1 cellular context compared by ENCODE assay signal in genomic region chr15:68230157-68231100, GRCh38.
A peak's percentile ranks its signal among the peaks of the same experiment; 100 is the strongest.
TF ChIP-seq lines count a peak whose summit lies in the region.

No MANE protein-coding gene starts in this region.

TF ChIP-seq in GM12878, 131 proteins besides CTCF, POLR2A, EP300 and RAD21 (continued from another document and continues in another):
- TF ChIP-seq PBX3 (IDR thresholded peaks at IDR 0.05; ENCODE audit: insufficient replicate concordance, low read depth, low read length) = no peak
- no peak for TF ChIP-seq RBBP5 (conservative IDR thresholded peaks at IDR 0.05)
- no peak for TF ChIP-seq RFX5 (IDR thresholded peaks at IDR 0.05; ENCODE audit: low read depth, low read length)
- TF ChIP-seq BCL11A (IDR thresholded peaks at IDR 0.05; ENCODE audit: low read depth, low read length) = no peak
- TF ChIP-seq ZSCAN29 (IDR thresholded peaks at IDR 0.05) = no peak
- no peak for TF ChIP-seq SUZ12 (IDR thresholded peaks at IDR 0.05; ENCODE audit: unreplicated experiment)
- no peak for TF ChIP-seq CREM (IDR thresholded peaks at IDR 0.05; ENCODE audit: low read depth)
- no peak for TF ChIP-seq E2F8 (IDR thresholded peaks at IDR 0.05; ENCODE audit: low read depth, partially characterized antibody)
- TF ChIP-seq MYB (IDR thresholded peaks at IDR 0.05; ENCODE audit: borderline replicate concordance, low read depth, low read length) = no peak
- TF ChIP-seq FOXK2 (IDR thresholded peaks at IDR 0.05) = no peak
- no peak for TF ChIP-seq RELA (IDR thresholded peaks at IDR 0.05; ENCODE audit: borderline replicate concordance, partially characterized antibody)
- TF ChIP-seq HDAC2 (IDR thresholded peaks at IDR 0.05) = no peak
- no peak for TF ChIP-seq CHD2 (IDR thresholded peaks at IDR 0.05; ENCODE audit: borderline replicate concordance, low read depth, low read length)
- no peak for TF ChIP-seq ETV6 (conservative IDR thresholded peaks at IDR 0.05 in 1 of 2, IDR thresholded peaks at IDR 0.05 in 1 of 2; ENCODE audit: borderline replicate concordance in 1 of 2, low read depth in 1 of 2)
- TF ChIP-seq CBX5 (IDR thresholded peaks at IDR 0.05; ENCODE audit: low read depth) = no peak
- TF ChIP-seq IRF3 (IDR thresholded peaks at IDR 0.05) = no peak
- no peak for TF ChIP-seq ZNF24 (IDR thresholded peaks at IDR 0.05)
- peak; percentile 32; the same call in 1 of the 2 replicates for TF ChIP-seq MTA2 (IDR thresholded peaks at IDR 0.05; ENCODE audit: low read depth)
- peak; percentile 37; the same call in 1 of the 2 replicates for TF ChIP-seq MTA3 (IDR thresholded peaks at IDR 0.05; ENCODE audit: borderline replicate concordance, low read length)
- TF ChIP-seq IKZF1 (conservative IDR thresholded peaks at IDR 0.05) = no peak
- TF ChIP-seq NKRF (conservative IDR thresholded peaks at IDR 0.05) = 0 out of 2 replicates have a peak, but pooled peaks have one; percentile 41
- peak; percentile 58; the same call in 1 of the 2 replicates for TF ChIP-seq NBN (IDR thresholded peaks at IDR 0.05)
- no peak for TF ChIP-seq ATF3 (IDR thresholded peaks at IDR 0.05; ENCODE audit: borderline replicate concordance, extremely low read depth, low read depth, low read length)
- no peak for TF ChIP-seq POLR2AphosphoS5 (IDR thresholded peaks at IDR 0.05; ENCODE audit: low read length)
- no peak for TF ChIP-seq SMARCA5 (IDR thresholded peaks at IDR 0.05)
- TF ChIP-seq WRNIP1 (IDR thresholded peaks at IDR 0.05; ENCODE audit: borderline replicate concordance, low read depth, low read length) = no peak; the same call in 1 of the 2 replicates
- no peak for TF ChIP-seq PAX5 (IDR thresholded peaks at IDR 0.05; ENCODE audit: borderline replicate concordance, low read depth, low read length)
- no peak for TF ChIP-seq MLLT1 (IDR thresholded peaks at IDR 0.05)
- no peak for TF ChIP-seq SMC3 (IDR thresholded peaks at IDR 0.05; ENCODE audit: borderline replicate concordance, low read length)
- TF ChIP-seq ASH2L (IDR thresholded peaks at IDR 0.05; ENCODE audit: borderline replicate concordance, low read depth) = no peak
- TF ChIP-seq USF1 (IDR thresholded peaks at IDR 0.05; ENCODE audit: borderline replicate concordance, extremely low read length, insufficient read depth, low read depth, low read length) = no peak
- TF ChIP-seq STAT1 (conservative IDR thresholded peaks at IDR 0.05) = no peak
- no peak for TF ChIP-seq NFIC (IDR thresholded peaks at IDR 0.05; ENCODE audit: low read depth, low read length)
- peak; percentile 35; the same call in 1 of the 2 replicates for TF ChIP-seq DPF2 (IDR thresholded peaks at IDR 0.05)
- no peak for TF ChIP-seq REST (IDR thresholded peaks at IDR 0.05; ENCODE audit: low read depth, low read length)
- TF ChIP-seq NR2F1 (conservative IDR thresholded peaks at IDR 0.05) = peak; percentile 19; the same call in 1 of the 2 replicates
- no peak for TF ChIP-seq TCF7 (IDR thresholded peaks at IDR 0.05; ENCODE audit: borderline replicate concordance)
- no peak for TF ChIP-seq YY1 (IDR thresholded peaks at IDR 0.05; ENCODE audit: low read depth, low read length)
- TF ChIP-seq ATF2 (IDR thresholded peaks at IDR 0.05; ENCODE audit: low read length) = no peak
- TF ChIP-seq BRCA1 (IDR thresholded peaks at IDR 0.05; ENCODE audit: low read depth, low read length) = no peak
- no peak for TF ChIP-seq EZH2 (IDR thresholded peaks at IDR 0.05; ENCODE audit: borderline replicate concordance, control insufficient read depth, low read depth, low read length)
- peak; percentile 84 for TF ChIP-seq ZNF207 (IDR thresholded peaks at IDR 0.05; ENCODE audit: borderline replicate concordance)
- no peak for TF ChIP-seq SPI1 (IDR thresholded peaks at IDR 0.05; ENCODE audit: borderline replicate concordance, insufficient read depth, low read depth, low read length)
- TF ChIP-seq ZBTB40 (IDR thresholded peaks at IDR 0.05; ENCODE audit: borderline replicate concordance) = 0 out of 2 replicates have a peak, but pooled peaks have one; percentile 34
- no peak for TF ChIP-seq CHD1 (IDR thresholded peaks at IDR 0.05; ENCODE audit: low read depth, low read length)
- TF ChIP-seq FOXM1 (IDR thresholded peaks at IDR 0.05; ENCODE audit: low read depth, low read length) = no peak
- no peak for TF ChIP-seq RAD51 (IDR thresholded peaks at IDR 0.05)
